In the genomic region with DNA sequence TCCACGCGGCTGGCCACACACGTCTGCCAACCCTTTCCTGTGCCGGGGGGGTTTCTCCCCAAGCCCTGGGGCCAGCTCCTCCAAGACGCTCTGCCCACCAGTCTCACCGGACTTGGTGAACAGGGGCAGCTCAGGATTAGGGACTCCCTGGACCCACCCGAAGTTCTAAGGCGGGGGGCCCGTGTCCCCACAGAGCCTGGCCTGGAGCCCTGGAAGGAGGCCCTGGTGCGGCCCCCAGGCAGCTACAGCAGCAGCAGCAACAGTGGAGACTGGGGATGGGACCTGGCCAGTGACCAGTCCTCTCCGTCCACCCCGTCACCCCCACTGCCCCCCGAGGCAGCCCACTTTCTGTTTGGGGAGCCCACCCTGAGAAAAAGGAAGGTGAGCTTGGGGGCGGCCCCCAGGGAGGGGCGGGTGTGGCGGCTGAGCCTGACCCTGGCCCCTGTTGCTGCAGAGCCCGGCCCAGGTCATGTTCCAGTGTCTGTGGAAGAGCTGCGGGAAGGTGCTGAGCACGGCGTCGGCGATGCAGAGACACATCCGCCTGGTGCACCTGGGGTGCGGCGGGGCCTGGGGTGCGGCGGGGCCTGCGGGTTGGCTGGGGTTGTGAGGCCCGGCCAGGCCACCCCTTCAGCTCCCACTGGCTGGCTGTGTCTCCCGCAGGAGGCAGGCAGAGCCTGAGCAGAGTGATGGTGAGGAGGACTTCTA, we compare ENCODE assay signal across 7 cellular contexts.
DNase-seq lines count a peak whose midpoint lies in the region; ATAC-seq and TF ChIP-seq lines count a peak whose summit lies in the region.
"Had no signal": no experiment of that assay in that cellular context is flagged by ENCODE, and none has a peak within 500 bp of the region (broad histone marks: within the 10 kb centered on the region; RNA-seq: fewer than 3 reads in every experiment).

No MANE protein-coding gene starts in this region.

- peaks cover 8% of the 10 kb centered on the region for H3F3A ChIP-seq in MM.1S (ENCODE audit: insufficient read depth, low read length)

- H2AFZ ChIP-seq in MM.1S (ENCODE audit: low read length): no peak overlapping the region

- H3K4me3 ChIP-seq in RWPE2 (ENCODE audit: severe bottlenecking) (peak overlapping the region; percentile 79), MM.1S (ENCODE audit: low read length) (no peak overlapping the region)

- H3K9me3 ChIP-seq in RWPE2 (ENCODE audit: severe bottlenecking) (no peaks in the 10 kb centered on the region), MM.1S (replicated peaks; ENCODE audit: insufficient read depth, low read length) (no peaks in the 10 kb centered on the region)

- H3K4me1 ChIP-seq in RWPE2 (ENCODE audit: insufficient read depth, poor library complexity, severe bottlenecking): peaks cover 4% of the 10 kb centered on the region
- no peaks in the 10 kb centered on the region for H3K4me1 ChIP-seq in MM.1S (ENCODE audit: low read length)

- no peak overlapping the region for H3K9ac ChIP-seq in MM.1S (ENCODE audit: low read length)

- H3K36me3 ChIP-seq in RWPE2 (ENCODE audit: low read depth) (peaks cover 31% of the 10 kb centered on the region), MM.1S (replicated peaks; ENCODE audit: insufficient read depth, low read length) (no peaks in the 10 kb centered on the region)

- TF ChIP-seq CTCF in RWPE2 (IDR thresholded peaks at IDR 0.05; ENCODE audit: poor library complexity, severe bottlenecking) (no peak), MM.1S (IDR thresholded peaks at IDR 0.05; ENCODE audit: low read length) (no peak)

- peaks cover 20% of the 10 kb centered on the region for H3K79me2 ChIP-seq in MM.1S (ENCODE audit: low read length)

- H3K27me3 ChIP-seq in RWPE2 (ENCODE audit: insufficient read depth, poor library complexity, severe bottlenecking) (no peaks in the 10 kb centered on the region), layer of hippocampus (ENCODE audit: control insufficient read depth, insufficient read depth, low read length) (no peaks in the 10 kb centered on the region), MM.1S (replicated peaks; ENCODE audit: insufficient read depth, low read length) (no peaks in the 10 kb centered on the region)

- no peaks in the 10 kb centered on the region for H3K9me2 ChIP-seq in MM.1S (replicated peaks; ENCODE audit: insufficient read depth, low read length)

- no peaks in the 10 kb centered on the region for H4K20me1 ChIP-seq in MM.1S (ENCODE audit: insufficient read depth, low read length)

- H3K4me2 ChIP-seq in MM.1S (ENCODE audit: low read depth, low read length): no peak overlapping the region

- H3K27ac ChIP-seq in RWPE2 (ENCODE audit: poor library complexity, severe bottlenecking) (peak overlapping the region; percentile 96), layer of hippocampus (ENCODE audit: low read depth, low read length) (peak overlapping the region; percentile 81), MM.1S (ENCODE audit: low read length) (no peak overlapping the region)

- ATAC-seq in RWPE2 (ENCODE audit: low read depth) (no peak), HG03175 (IDR thresholded peaks at IDR 0.05; ENCODE audit: unreplicated experiment) (no peak)
- ATAC-seq: stimulated activated naive CD8-positive, alpha-beta T cell treated with anti-CD3 and anti-CD28 coated beads, Interleukin-15, amount 100 ng/mL, for 72 hours had no signal

- DNase-seq in 8988T: peak; percentile 43
- DNase-seq in RWPE2 (ENCODE audit: low spot score): peak; percentile 89
- no peak for DNase-seq in NCI-H2107 treated with DMSO at 0.1 percent for 48 hours (lab: John Stamatoyannopoulos, UW; ENCODE audit: unreplicated experiment)
- DNase-seq in MM.1S: no peak
- DNase-seq: stimulated activated naive CD8-positive, alpha-beta T cell treated with anti-CD3 and anti-CD28 coated beads, Interleukin-15, amount 100 ng/mL, for 72 hours had no signal

Comparison
In these comparisons a context has a peak if more than half of its experiments do, and no peak if none do; other contexts are left out.
1. DNase-seq: peak in 8988T (single experiment) and RWPE2 (single experiment); none in NCI-H2107 treated with DMSO at 0.1 percent for 48 hours (single experiment) and MM.1S (single experiment).